Comparison of ENCODE assay signal across 11 cellular contexts in genomic region chr1:43239484-43239883, GRCh38. TPM values are rescaled to one million over a fixed set of nuclear protein-coding genes. Genes with fewer than 3 reads are reported as not detected.
DNase-seq lines count a peak whose midpoint lies in the region; ATAC-seq, FAIRE-seq and TF ChIP-seq lines count a peak whose summit lies in the region.
"Had no signal": no experiment of that assay in that cellular context is flagged by ENCODE, and none has a peak within 500 bp of the region (broad histone marks: within the 10 kb centered on the region; RNA-seq: fewer than 3 reads in every experiment).

No MANE protein-coding gene starts in this region.

- no peak overlapping the region for H3K9ac ChIP-seq in trophoblast cell (ENCODE audit: low read length)

- H2BK5ac ChIP-seq in trophoblast cell (ENCODE audit: low read depth, low read length, poor library complexity), result no peak overlapping the region

- H4K12ac ChIP-seq in trophoblast cell (ENCODE audit: low read depth, low read length), result no peak overlapping the region

- TF ChIP-seq CTCF in GM06990 (IDR thresholded peaks at IDR 0.05; ENCODE audit: insufficient read depth, low read length, poor library complexity, severe bottlenecking), result no peak

- H3K18ac ChIP-seq in trophoblast cell (ENCODE audit: low read length), result no peak overlapping the region

- H3K9me3 Mint-ChIP-seq in effector memory CD8-positive, alpha-beta T cell, result no peaks in the 10 kb centered on the region
- H3K9me3 Mint-ChIP-seq: brain had no signal

- H3K27ac Mint-ChIP-seq in effector memory CD8-positive, alpha-beta T cell, result no peak overlapping the region
- H3K27ac Mint-ChIP-seq: brain had no signal

- H3K4ac ChIP-seq in trophoblast cell (ENCODE audit: low read depth, low read length), result no peak overlapping the region

- no peak overlapping the region for H3K27ac ChIP-seq in trophoblast cell (ENCODE audit: low read depth, low read length)

- no peaks in the 10 kb centered on the region for H3K4me1 Mint-ChIP-seq in effector memory CD8-positive, alpha-beta T cell (ENCODE audit: low read depth in 2 of 2)

- no peak overlapping the region for H2BK12ac ChIP-seq in trophoblast cell (ENCODE audit: low read length)

- peak; percentile 72 for ATAC-seq in GM19455 (IDR thresholded peaks at IDR 0.05; ENCODE audit: unreplicated experiment)
- ATAC-seq in HG03135 (IDR thresholded peaks at IDR 0.05; ENCODE audit: unreplicated experiment), result peak; percentile 84
- no peak for ATAC-seq in effector memory CD8-positive, alpha-beta T cell (replicated peaks)

- peaks cover 6% of the 10 kb centered on the region for H3K36me3 Mint-ChIP-seq in effector memory CD8-positive, alpha-beta T cell (ENCODE audit: insufficient read depth)
- H3K36me3 Mint-ChIP-seq: brain had no signal

- no peak overlapping the region for H2AK5ac ChIP-seq in trophoblast cell (ENCODE audit: low read length)

- peaks cover 40 to 43% of the 10 kb centered on the region in 2 donors for H3K27me3 Mint-ChIP-seq in effector memory CD8-positive, alpha-beta T cell

- no peak overlapping the region for H3K23ac ChIP-seq in trophoblast cell (ENCODE audit: low read length)

- no peak overlapping the region for H3K4me3 Mint-ChIP-seq in effector memory CD8-positive, alpha-beta T cell
- H3K4me3 Mint-ChIP-seq: brain had no signal

- H4K91ac ChIP-seq in trophoblast cell (ENCODE audit: low read depth, low read length), result no peak overlapping the region

- no peak overlapping the region for H3K14ac ChIP-seq in trophoblast cell (ENCODE audit: low read length)

- H3K4me3 ChIP-seq in GM06990 (replicated peaks; ENCODE audit: low read depth, low read length) (no peak overlapping the region), trophoblast cell (ENCODE audit: low read depth, low read length) (no peak overlapping the region)
- H3K4me3 ChIP-seq: right lobe of liver had no signal

- H3K79me2 ChIP-seq in trophoblast cell (ENCODE audit: control insufficient read depth, insufficient read depth, low read length, poor library complexity), result no peaks in the 10 kb centered on the region

- H3K36me3 ChIP-seq in GM06990 (ENCODE audit: control insufficient read depth, insufficient read depth, low read length) (peaks cover 4% of the 10 kb centered on the region; the same call in 1 of the 2 replicates), trophoblast cell (ENCODE audit: control insufficient read depth in 1 of 2, insufficient read depth in 2 of 2, low read length in 2 of 2) (no peaks in the 10 kb centered on the region)
- H3K36me3 ChIP-seq: right lobe of liver had no signal

- H3K4me1 ChIP-seq in trophoblast cell (ENCODE audit: control insufficient read depth in 1 of 2, insufficient read depth in 2 of 2, low read length in 2 of 2), result peaks cover 0 to 6% of the 10 kb centered on the region in 2 experiments

- FAIRE-seq in HTR-8/SVneo (lab: Jason Lieb, UNC), result no peak

- H4K8ac ChIP-seq in trophoblast cell (ENCODE audit: low read depth, low read length), result no peak overlapping the region

- no peaks in the 10 kb centered on the region for H3K9me3 ChIP-seq in trophoblast cell (ENCODE audit: insufficient read depth, low read depth, low read length)
- H3K9me3 ChIP-seq: right lobe of liver had no signal

- no peak overlapping the region for H2BK120ac ChIP-seq in trophoblast cell (ENCODE audit: insufficient read depth, low read length, poor library complexity)

- no peaks in the 10 kb centered on the region for H3K79me1 ChIP-seq in trophoblast cell (ENCODE audit: low read length)

- DNase-seq in GM06990 (ENCODE audit: extremely low read depth, insufficient read length), result peak; percentile 74
- DNase-seq in SIG-M5 treated with dmso at 0.1 percent for 504 hours (lab: John Stamatoyannopoulos, UW; ENCODE audit: unreplicated experiment), result peak; percentile 74
- no peak for DNase-seq in stimulated activated CD4-positive, alpha-beta T cell treated with anti-CD3 and anti-CD28 coated beads, Interleukin-2, amount 100 ng/mL, for 48 hours
- DNase-seq in HTR-8/SVneo (ENCODE audit: insufficient read length, low spot score), result no peak
- no peak for DNase-seq in effector memory CD8-positive, alpha-beta T cell
- no peak for DNase-seq in trophoblast cell
- DNase-seq: activated CD4-positive, alpha-beta T cell treated with anti-CD3 and anti-CD28 coated beads for 4 hours; right lobe of liver had no signal

- no CpG with 5 or more reads among the region's 3 CpGs for WGBS in trophoblast cell (ENCODE audit: extremely low coverage, insufficient coverage, insufficient read length)

- no peaks in the 10 kb centered on the region for H3K27me3 ChIP-seq in GM06990 (replicated peaks; ENCODE audit: control insufficient read depth, insufficient read depth, low read length)
- H3K27me3 ChIP-seq in trophoblast cell (ENCODE audit: insufficient read depth, low read length), result no peaks in the 10 kb centered on the region
- H3K27me3 ChIP-seq: right lobe of liver had no signal

- no peak overlapping the region for H2AFZ ChIP-seq in trophoblast cell (ENCODE audit: insufficient read depth, low read length, poor library complexity)

- no peak overlapping the region for H3K4me2 ChIP-seq in trophoblast cell (ENCODE audit: low read length)

RNA-seq across cellular contexts. Expression of gene TMEM125, which starts 30.3 kb away (rescaled TPM):
- polyA plus RNA-seq in trophoblast cell (2013), result 2.3 and 2.5 TPM in 2 replicates

RNA-seq across cellular contexts. Expression of gene C1orf210, which starts 45.9 kb away (rescaled TPM):
- polyA plus RNA-seq in trophoblast cell (2013), result 5.9 and 6.1 TPM in 2 replicates

Comparison
In these comparisons a context has a peak if more than half of its experiments do, and no peak if none do; other contexts are left out.
1. DNase-seq: peak in GM06990 (single experiment) and SIG-M5 treated with dmso at 0.1 percent for 504 hours (single experiment); none in stimulated activated CD4-positive, alpha-beta T cell treated with anti-CD3 and anti-CD28 coated beads, Interleukin-2, amount 100 ng/mL, for 48 hours (0 of 2), HTR-8/SVneo (single experiment), effector memory CD8-positive, alpha-beta T cell (0 of 3) and trophoblast cell (0 of 2).